In genomic region chrX:34294665-34295064, GRCh38 we compare ENCODE assay signal across 8 cellular contexts.
"Had no signal": no experiment of that assay in that cellular context is flagged by ENCODE, and none has a peak within 500 bp of the region (broad histone marks: within the 10 kb centered on the region; RNA-seq: fewer than 3 reads in every experiment).

No MANE protein-coding gene starts in this region.

- H3K9me3 ChIP-seq: HAP-1 had no signal

- DNase-seq: GM23248, GOT3, H7, H9, HCEC 1CT, HFFc6 had no signal

- H3K4me1 ChIP-seq: HAP-1 had no signal

- H3K27ac ChIP-seq: GM23248 had no signal

- H3K36me3 ChIP-seq: HAP-1 had no signal

- H3K4me3 ChIP-seq: GM23248, GM23338, HAP-1 had no signal
